In genomic region chr7:30348083-30348560, GRCh38 we compare ENCODE assay signal across 8 cellular contexts.
DNase-seq lines count a peak whose midpoint lies in the region; ATAC-seq, FAIRE-seq and TF ChIP-seq lines count a peak whose summit lies in the region.

No MANE protein-coding gene starts in this region.

- H3K27me3 Mint-ChIP-seq in activated naive CD8-positive, alpha-beta T cell treated with anti-CD3 and anti-CD28 coated beads for 36 hours = no peaks in the 10 kb centered on the region
- no peaks in the 10 kb centered on the region for H3K27me3 Mint-ChIP-seq in endothelial cell (ENCODE audit: unreplicated experiment)

- no peaks in the 10 kb centered on the region for H3K27me3 ChIP-seq in suprapubic skin

- no peaks in the 10 kb centered on the region for H3K36me3 ChIP-seq in suprapubic skin

- TF ChIP-seq EP300 in suprapubic skin (IDR thresholded peaks at IDR 0.05) = no peak

- peaks cover 66% of the 10 kb centered on the region for H3K4me1 ChIP-seq in suprapubic skin

- no peak for TF ChIP-seq POLR2A in suprapubic skin (IDR thresholded peaks at IDR 0.05)

- H3K4me3 Mint-ChIP-seq in activated naive CD8-positive, alpha-beta T cell treated with anti-CD3 and anti-CD28 coated beads for 36 hours = peak overlapping the region; percentile 47
- H3K4me3 Mint-ChIP-seq in endothelial cell (ENCODE audit: unreplicated experiment) = no peak overlapping the region

- DNase-seq in AG04449 (ENCODE audit: low read depth, low spot score) = peak; percentile 81
- peak; percentile 76 for DNase-seq in RCC 7860 (ENCODE audit: low spot score)
- peak; percentile 36 for DNase-seq in activated naive CD8-positive, alpha-beta T cell treated with anti-CD3 and anti-CD28 coated beads for 36 hours
- DNase-seq in left lobe of liver (ENCODE audit: low spot score) = no peak
- DNase-seq in suprapubic skin (ENCODE audit: low spot score in 2 of 2) = no peak
- no peak for DNase-seq in endothelial cell (ENCODE audit: low spot score)

- H3K4me3 ChIP-seq in AG04449 (ENCODE audit: low read depth, low read length) = no peak overlapping the region
- no peak overlapping the region for H3K4me3 ChIP-seq in suprapubic skin

- H3K9me3 ChIP-seq in suprapubic skin = no peaks in the 10 kb centered on the region

- ATAC-seq in GM18867 (IDR thresholded peaks at IDR 0.05; ENCODE audit: unreplicated experiment) = peak; percentile 86
- peak; percentile 53 for ATAC-seq in HG03064 (IDR thresholded peaks at IDR 0.05; ENCODE audit: low read depth, unreplicated experiment)
- peak; percentile 43 for ATAC-seq in left lobe of liver

- H3K27ac ChIP-seq in suprapubic skin = peak overlapping the region; percentile 84

- WGBS in suprapubic skin = 25% methylated on average over 2 of the region's 2 CpGs

- TF ChIP-seq CTCF in AG04449 (IDR thresholded peaks at IDR 0.05; ENCODE audit: insufficient read depth, low read length, missing control alignments) = no peak
- TF ChIP-seq CTCF in suprapubic skin (IDR thresholded peaks at IDR 0.05) = no peak
- TF ChIP-seq CTCF in endothelial cell (IDR thresholded peaks at IDR 0.05; ENCODE audit: unreplicated experiment) = no peak

- peak; percentile 97 for FAIRE-seq in RCC 7860 (lab: Jason Lieb, UNC)

- H3K27ac Mint-ChIP-seq in activated naive CD8-positive, alpha-beta T cell treated with anti-CD3 and anti-CD28 coated beads for 36 hours = peak overlapping the region; percentile 90
- H3K27ac Mint-ChIP-seq in endothelial cell (ENCODE audit: unreplicated experiment) = no peak overlapping the region

- no peaks in the 10 kb centered on the region for H3K9me3 Mint-ChIP-seq in activated naive CD8-positive, alpha-beta T cell treated with anti-CD3 and anti-CD28 coated beads for 36 hours
- no peaks in the 10 kb centered on the region for H3K9me3 Mint-ChIP-seq in endothelial cell (ENCODE audit: unreplicated experiment)

- CTCF ChIA-PET in AG04449 (lab: Yijun Ruan, JAX) = interaction anchor here (0.9 to 1.3 kb wide), 3 partner anchors 13 to 175 kb away, joined by 3 read pairs; no protein-coding TSS in a partner anchor

- POLR2A ChIA-PET in AG04449 (lab: Yijun Ruan, JAX) = no interaction called here

- H3K36me3 Mint-ChIP-seq in activated naive CD8-positive, alpha-beta T cell treated with anti-CD3 and anti-CD28 coated beads for 36 hours = no peaks in the 10 kb centered on the region
- no peaks in the 10 kb centered on the region for H3K36me3 Mint-ChIP-seq in endothelial cell (ENCODE audit: low read depth, unreplicated experiment)

- H3K4me1 Mint-ChIP-seq in activated naive CD8-positive, alpha-beta T cell treated with anti-CD3 and anti-CD28 coated beads for 36 hours = peaks cover 48% of the 10 kb centered on the region
- H3K4me1 Mint-ChIP-seq in endothelial cell (ENCODE audit: unreplicated experiment) = no peaks in the 10 kb centered on the region

Comparison
In these comparisons a context has a peak if more than half of its experiments do, and no peak if none do; other contexts are left out.
1. DNase-seq: peak in AG04449 (single experiment), RCC 7860 (single experiment) and activated naive CD8-positive, alpha-beta T cell treated with anti-CD3 and anti-CD28 coated beads for 36 hours (single experiment); none in left lobe of liver (single experiment), suprapubic skin (0 of 2) and endothelial cell (single experiment).
2. Peak in every context shown above with its lines, with median percentiles within 50 percentile points of each other: ATAC-seq.